9 cellular contexts compared by ENCODE assay signal in the genomic region with DNA sequence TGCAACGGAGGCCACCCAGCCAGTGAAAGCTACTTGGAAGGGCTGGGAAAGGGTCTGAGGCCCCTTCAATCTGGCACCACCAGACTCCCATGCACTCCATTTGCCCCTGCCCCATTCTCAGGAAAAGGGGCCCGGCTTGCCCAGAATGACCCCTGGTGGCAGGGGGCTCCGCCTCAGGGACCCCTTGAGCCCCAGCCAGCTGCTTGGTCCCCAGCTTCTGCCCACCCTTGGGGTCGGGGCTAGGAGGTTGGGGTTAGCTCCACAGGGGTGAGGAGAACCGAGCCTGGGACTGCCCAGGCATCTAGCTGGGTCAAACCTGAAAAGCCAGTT. TPM values are rescaled to one million over a fixed set of nuclear protein-coding genes. Genes with fewer than 3 reads are reported as not detected.
DNase-seq lines count a peak whose midpoint lies in the region; ATAC-seq and TF ChIP-seq lines count a peak whose summit lies in the region.
"Had no signal": no experiment of that assay in that cellular context is flagged by ENCODE, and none has a peak within 500 bp of the region (broad histone marks: within the 10 kb centered on the region; RNA-seq: fewer than 3 reads in every experiment).

No MANE protein-coding gene starts in this region.

- peak overlapping the region; percentile 82 for H3K4me3 ChIP-seq in left ventricle myocardium inferior
- peak overlapping the region; percentile 81 for H3K4me3 ChIP-seq in epithelial cell of esophagus (ENCODE audit: low read length)

- no peaks in the 10 kb centered on the region for H3K9me3 Mint-ChIP-seq in neural crest cell

- intact Hi-C loops in left ventricle myocardium inferior (cut with micrococcal nuclease): no loop called here
- intact Hi-C loops in left cardiac atrium (cut with DNase I): no loop called here

- H3K9me3 ChIP-seq in left ventricle myocardium inferior (replicated peaks): no peaks in the 10 kb centered on the region
- H3K9me3 ChIP-seq: BE2C had no signal

- peak overlapping the region; percentile 85 for H3K27ac Mint-ChIP-seq in neural crest cell (ENCODE audit: unreplicated experiment)

- ATAC-seq in left cardiac atrium (no peak), GM21390 (IDR thresholded peaks at IDR 0.05; ENCODE audit: unreplicated experiment) (no peak)

- H3K27me3 Mint-ChIP-seq in neural crest cell (ENCODE audit: low read depth): peaks cover 3% of the 10 kb centered on the region

- H3K27me3 ChIP-seq in left ventricle myocardium inferior (ENCODE audit: low read depth): no peaks in the 10 kb centered on the region

- TF ChIP-seq CTCF in left ventricle myocardium inferior (IDR thresholded peaks at IDR 0.05; ENCODE audit: borderline replicate concordance) (no peak), epithelial cell of esophagus (IDR thresholded peaks at IDR 0.05; ENCODE audit: insufficient read depth, low read depth, low read length, missing control alignments) (no peak), neural crest cell (conservative IDR thresholded peaks at IDR 0.05) (no peak)

- H3K4me1 ChIP-seq in left ventricle myocardium inferior: peaks cover 97% of the 10 kb centered on the region

- no peak for DNase-seq in left ventricle myocardium inferior
- no peak for DNase-seq in left cardiac atrium
- DNase-seq in epithelial cell of esophagus (ENCODE audit: low read depth): no peak
- no peak for DNase-seq in neural crest cell (ENCODE audit: low read depth, low spot score)
- DNase-seq in effector CD8-positive, alpha-beta T cell (lab: John Stamatoyannopoulos, UW): no peak
- DNase-seq in NCI-H146 treated with DMSO at 0.1 percent for 48 hours (lab: John Stamatoyannopoulos, UW; ENCODE audit: unreplicated experiment): no peak
- DNase-seq in activated T-cell treated with anti-CD3 and anti-CD28 coated beads for 4 hours: no peak
- DNase-seq: BE2C had no signal

- H3K4me3 Mint-ChIP-seq in neural crest cell: peak overlapping the region; percentile 92

- no peaks in the 10 kb centered on the region for H3K36me3 ChIP-seq in left ventricle myocardium inferior
- H3K36me3 ChIP-seq: BE2C had no signal

- H3K27ac ChIP-seq in left ventricle myocardium inferior (replicated peaks): peak overlapping the region; percentile 96

- H3K36me3 Mint-ChIP-seq in neural crest cell (ENCODE audit: low read depth): no peaks in the 10 kb centered on the region

- H3K4me1 Mint-ChIP-seq in neural crest cell: peaks cover 76% of the 10 kb centered on the region

RNA-seq across cellular contexts. Expression of gene RHBDF1, which starts 1.3 kb away (rescaled TPM):
- total RNA-seq in left ventricle myocardium inferior (24.4 TPM), left cardiac atrium (10 to 100 TPM; 15.5 to 22.1 TPM), neural crest cell (46.5 TPM in 2 replicates)

RNA-seq across cellular contexts. Expression of gene MPG, which starts 6.8 kb away (rescaled TPM):
- total RNA-seq in left ventricle myocardium inferior (44.5 TPM), left cardiac atrium (10 to 100 TPM; 29.9 to 40.2 TPM), neural crest cell (47.7 and 50.0 TPM in 2 replicates)

RNA-seq across cellular contexts. Expression of gene SNRNP25, which starts 17.5 kb away (rescaled TPM):
- 71.2 TPM for total RNA-seq in left ventricle myocardium inferior
- 10 to 100 TPM; 54.7 to 56.9 TPM for total RNA-seq in left cardiac atrium
- total RNA-seq in neural crest cell: 79.1 and 85.6 TPM in 2 replicates

RNA-seq across cellular contexts. Expression of gene POLR3K, which starts 17.8 kb away (rescaled TPM):
- total RNA-seq in left ventricle myocardium inferior (11.7 TPM), left cardiac atrium (10 to 100 TPM; 11.4 to 11.7 TPM), neural crest cell (35.8 and 36.7 TPM in 2 replicates)
